15 cellular contexts compared by ENCODE assay signal in genomic region chr9:94973491-94973941, GRCh38.
DNase-seq lines count a peak whose midpoint lies in the region; ATAC-seq, FAIRE-seq and TF ChIP-seq lines count a peak whose summit lies in the region.
"Had no signal": no experiment of that assay in that cellular context is flagged by ENCODE, and none has a peak within 500 bp of the region (broad histone marks: within the 10 kb centered on the region; RNA-seq: fewer than 3 reads in every experiment).

No MANE protein-coding gene starts in this region.

- DNase-seq in NCI-H2107 treated with DMSO at 0.1 percent for 48 hours (lab: John Stamatoyannopoulos, UW; ENCODE audit: unreplicated experiment) (peak; percentile 7), NCI-H2107 (lab: John Stamatoyannopoulos, UW) (no peak), dedifferentiated amniotic fluid mesenchymal stem cell (ENCODE audit: extremely low spot score) (peak; percentile 69), HepG2 (ENCODE audit: low spot score) (no peak), tibial artery (no peak), endothelial cell (ENCODE audit: low spot score) (no peak)
- DNase-seq in activated naive CD4-positive, alpha-beta T cell treated with anti-CD3 and anti-CD28 coated beads for 36 hours = no peak
- no peak for DNase-seq in activated CD4-positive, alpha-beta T cell treated with anti-CD3 and anti-CD28 coated beads, Interleukin-2, amount 50 U/mL, for 48 hours
- DNase-seq: activated B cell treated with CpG ODN at 0.5 μM for 24 hours; activated CD8-positive, alpha-beta memory T cell treated with anti-CD3 and anti-CD28 coated beads, Interleukin-2, amount 50 U/mL, for 48 hours; activated naive CD8-positive, alpha-beta T cell treated with anti-CD3 and anti-CD28 coated beads, Interleukin-2, amount 50 U/mL, for 24 hours; NCI-H2029; upper lobe of left lung had no signal

- H2AFZ ChIP-seq in HepG2 (ENCODE audit: low read length) = no peak overlapping the region

- POLR2A ChIA-PET in HepG2 (lab: Yijun Ruan, JAX) = interaction anchor here (0.8 to 3.3 kb wide), 5 partner anchors 17 to 147 kb away, joined by 3 to 22 read pairs (median 5); no protein-coding TSS in a partner anchor

- peaks cover 81% of the 10 kb centered on the region for H3K4me1 ChIP-seq in HepG2 (ENCODE audit: insufficient read depth, low read length)
- H3K4me1 ChIP-seq in tibial artery = peaks cover 0 to 34% (median 20%) of the 10 kb centered on the region in 4 donors

- TF ChIP-seq CTCF in HepG2 (CRISPR knock-in tag; IDR thresholded peaks at IDR 0.05) (no peak), tibial artery (IDR thresholded peaks at IDR 0.05) (no peak), endothelial cell (IDR thresholded peaks at IDR 0.05; ENCODE audit: unreplicated experiment) (no peak)

- H3K27me3 ChIP-seq in HepG2 (ENCODE audit: control insufficient read depth in 1 of 2, insufficient read depth in 2 of 2, low read length in 2 of 2) = no peaks in the 10 kb centered on the region
- H3K27me3 ChIP-seq in tibial artery = no peaks in the 10 kb centered on the region
- H3K27me3 ChIP-seq: upper lobe of left lung had no signal

- H3K27ac ChIP-seq in HepG2 (ENCODE audit: extremely low read length, insufficient read depth, low read length) (no peak overlapping the region), tibial artery (peak overlapping the region; percentile 66 to 78)

- H3K4me2 ChIP-seq in HepG2 (ENCODE audit: low read depth, low read length) = no peak overlapping the region

- TF ChIP-seq RAD21 in HepG2 (CRISPR knock-in tag; IDR thresholded peaks at IDR 0.05) = no peak

- no peak overlapping the region for H3K4me3 Mint-ChIP-seq in activated naive CD4-positive, alpha-beta T cell treated with anti-CD3 and anti-CD28 coated beads for 36 hours
- no peak overlapping the region for H3K4me3 Mint-ChIP-seq in endothelial cell (ENCODE audit: unreplicated experiment)
- H3K4me3 Mint-ChIP-seq: activated B cell treated with CpG ODN at 0.5 μM for 24 hours; activated naive CD8-positive, alpha-beta T cell treated with anti-CD3 and anti-CD28 coated beads, Interleukin-2, amount 50 U/mL, for 24 hours had no signal

- intact Hi-C loops in HepG2 (cut with micrococcal nuclease; ENCODE audit: unreplicated experiment) (loop anchor here (5.0 kb wide), 1 partner anchor 34 kb away; no protein-coding TSS in a partner anchor), tibial artery (cut with DNase I; ENCODE audit: low total_unique reads) (no loop called here)
- intact Hi-C loops in activated naive CD4-positive, alpha-beta T cell treated with anti-CD3 and anti-CD28 coated beads for 36 hours (cut with micrococcal nuclease) = no loop called here

- no peak overlapping the region for H3K27ac Mint-ChIP-seq in activated naive CD4-positive, alpha-beta T cell treated with anti-CD3 and anti-CD28 coated beads for 36 hours
- H3K27ac Mint-ChIP-seq in endothelial cell (ENCODE audit: unreplicated experiment) = no peak overlapping the region
- H3K27ac Mint-ChIP-seq: activated B cell treated with CpG ODN at 0.5 μM for 24 hours; activated naive CD8-positive, alpha-beta T cell treated with anti-CD3 and anti-CD28 coated beads, Interleukin-2, amount 50 U/mL, for 24 hours had no signal

- no peaks in the 10 kb centered on the region for H3K27me3 Mint-ChIP-seq in activated naive CD4-positive, alpha-beta T cell treated with anti-CD3 and anti-CD28 coated beads for 36 hours (ENCODE audit: low read depth)
- peaks cover 6% of the 10 kb centered on the region for H3K27me3 Mint-ChIP-seq in endothelial cell (ENCODE audit: unreplicated experiment)
- H3K27me3 Mint-ChIP-seq: activated B cell treated with CpG ODN at 0.5 μM for 24 hours; activated naive CD8-positive, alpha-beta T cell treated with anti-CD3 and anti-CD28 coated beads, Interleukin-2, amount 50 U/mL, for 24 hours had no signal

- 96% methylated on average over 11 of the region's 11 CpGs for WGBS in HepG2 (ENCODE audit: low lambda C conversion rate)

- H3K79me2 ChIP-seq in HepG2 (ENCODE audit: insufficient read depth, low read length) = no peaks in the 10 kb centered on the region

- peaks cover 3% of the 10 kb centered on the region for H3K36me3 Mint-ChIP-seq in activated naive CD4-positive, alpha-beta T cell treated with anti-CD3 and anti-CD28 coated beads for 36 hours (ENCODE audit: low read depth)
- H3K36me3 Mint-ChIP-seq in endothelial cell (ENCODE audit: low read depth, unreplicated experiment) = peaks cover 4% of the 10 kb centered on the region

- ATAC-seq in HepG2 = no peak
- ATAC-seq: activated naive CD8-positive, alpha-beta T cell treated with anti-CD3 and anti-CD28 coated beads, Interleukin-2, amount 50 U/mL, for 24 hours; K562 had no signal

- no peak for TF ChIP-seq EP300 in HepG2 (IDR thresholded peaks at IDR 0.05; ENCODE audit: low read depth in 2 of 2, low read length in 2 of 2)
- TF ChIP-seq EP300 in HepG2 (CRISPR knock-in tag; IDR thresholded peaks at IDR 0.05; ENCODE audit: borderline replicate concordance) = no peak

- H3K9me3 ChIP-seq in HepG2 (ENCODE audit: low read length) (no peaks in the 10 kb centered on the region), tibial artery (no peaks in the 10 kb centered on the region)
- H3K9me3 ChIP-seq: upper lobe of left lung had no signal

- H3K4me3 ChIP-seq in HepG2 (replicated peaks in 1 of 3; ENCODE audit: insufficient read depth in 1 of 3, low read depth in 2 of 3, low read length in 3 of 3) (no peak overlapping the region), tibial artery (no peak overlapping the region)
- H3K4me3 ChIP-seq: K562, upper lobe of left lung had no signal

- H3K9ac ChIP-seq in HepG2 (ENCODE audit: insufficient read depth, low read depth, low read length) = no peak overlapping the region

- H3K36me3 ChIP-seq in HepG2 (replicated peaks in 1 of 2; ENCODE audit: control insufficient read depth in 1 of 2, insufficient read depth in 2 of 2, low read length in 2 of 2) (no peaks in the 10 kb centered on the region), tibial artery (no peaks in the 10 kb centered on the region)
- H3K36me3 ChIP-seq: upper lobe of left lung had no signal

- in situ Hi-C loops in HepG2 (cut with HindIII; ENCODE audit: extremely low pct_ligation_motif_present, low pct_unique_long_range_greater_than_20kb) = no loop called here

- FAIRE-seq in HepG2 (lab: Jason Lieb, UNC) = no peak
- FAIRE-seq: A204.1, K562 had no signal

- CTCF ChIA-PET in HepG2 (lab: Yijun Ruan, JAX; ENCODE audit: low intra/inter-chr PET ratio, low total read pairs) = no interaction called here
- CTCF ChIA-PET in activated naive CD4-positive, alpha-beta T cell treated with anti-CD3 and anti-CD28 coated beads for 36 hours (lab: Charles Lee) = interaction anchor here (1.2 kb wide), 1 partner anchor 12 kb away, joined by 3 read pairs; no protein-coding TSS in a partner anchor

- H4K20me1 ChIP-seq in HepG2 (ENCODE audit: insufficient read depth, low read length) = no peaks in the 10 kb centered on the region

- TF ChIP-seq POLR2A in HepG2 (IDR thresholded peaks at IDR 0.05; ENCODE audit: insufficient read depth in 1 of 2, low read depth in 2 of 2, low read length in 2 of 2) = no peak

- no peaks in the 10 kb centered on the region for H3K4me1 Mint-ChIP-seq in activated naive CD4-positive, alpha-beta T cell treated with anti-CD3 and anti-CD28 coated beads for 36 hours (ENCODE audit: low read depth)
- H3K4me1 Mint-ChIP-seq in endothelial cell (ENCODE audit: unreplicated experiment) = peaks cover 22% of the 10 kb centered on the region
- H3K4me1 Mint-ChIP-seq: activated B cell treated with CpG ODN at 0.5 μM for 24 hours; activated naive CD8-positive, alpha-beta T cell treated with anti-CD3 and anti-CD28 coated beads, Interleukin-2, amount 50 U/mL, for 24 hours had no signal

- no TSS peak for BruUV-seq in HepG2 (replicated peaks; lab: Mats Ljungman, UMichigan)

- no peaks in the 10 kb centered on the region for H3K9me3 Mint-ChIP-seq in activated naive CD4-positive, alpha-beta T cell treated with anti-CD3 and anti-CD28 coated beads for 36 hours
- H3K9me3 Mint-ChIP-seq in endothelial cell (ENCODE audit: unreplicated experiment) = no peaks in the 10 kb centered on the region
- H3K9me3 Mint-ChIP-seq: activated B cell treated with CpG ODN at 0.5 μM for 24 hours; activated naive CD8-positive, alpha-beta T cell treated with anti-CD3 and anti-CD28 coated beads, Interleukin-2, amount 50 U/mL, for 24 hours had no signal

TF ChIP-seq in HepG2, 621 proteins besides CTCF, POLR2A, EP300 and RAD21:
- TF ChIP-seq PATZ1 (CRISPR knock-in tag; IDR thresholded peaks at IDR 0.05) = no peak
- TF ChIP-seq ZBTB38 (CRISPR knock-in tag; IDR thresholded peaks at IDR 0.05) = 0 out of 2 replicates have a peak, but pooled peaks have one; percentile 43

Comparison
In these comparisons a context has a peak if more than half of its experiments do, and no peak if none do; other contexts are left out.
1. DNase-seq: peak in NCI-H2107 treated with DMSO at 0.1 percent for 48 hours (single experiment) and dedifferentiated amniotic fluid mesenchymal stem cell (single experiment); none in NCI-H2107 (single experiment), HepG2 (single experiment), tibial artery (0 of 2), activated naive CD4-positive, alpha-beta T cell treated with anti-CD3 and anti-CD28 coated beads for 36 hours (single experiment), endothelial cell (single experiment) and activated CD4-positive, alpha-beta T cell treated with anti-CD3 and anti-CD28 coated beads, Interleukin-2, amount 50 U/mL, for 48 hours (0 of 2).